ENCODE assay signal across 23 cellular contexts in genomic region chr20:58214310-58214709, GRCh38. TPM values are rescaled to one million over a fixed set of nuclear protein-coding genes. Genes with fewer than 3 reads are reported as not detected.
DNase-seq lines count a peak whose midpoint lies in the region; ATAC-seq and TF ChIP-seq lines count a peak whose summit lies in the region.
"Had no signal": no experiment of that assay in that cellular context is flagged by ENCODE, and none has a peak within 500 bp of the region (broad histone marks: within the 10 kb centered on the region; RNA-seq: fewer than 3 reads in every experiment).

No MANE protein-coding gene starts in this region.

- peaks cover 4% of the 10 kb centered on the region for H3K9me3 Mint-ChIP-seq in natural killer cell treated with Interleukin-12 subunit alpha and Interleukin-12 subunit beta and Interleukin-15 and Interleukin-18, amount 100 ng/mL, for 72 hours
- H3K9me3 Mint-ChIP-seq in natural killer cell = peaks cover 3% of the 10 kb centered on the region in 2 donors

- peak; percentile 52 for DNase-seq in activated effector memory CD4-positive, alpha-beta T cell treated with anti-CD3 and anti-CD28 coated beads, Interleukin-2, amount 50 U/mL, for 16 hours
- no peak for DNase-seq in activated effector memory CD4-positive, alpha-beta T cell treated with Interleukin-2 at 50 U/mL for 16 hours
- peak; percentile 40 for DNase-seq in natural killer cell treated with Interleukin-12 subunit alpha and Interleukin-12 subunit beta and Interleukin-15 and Interleukin-18, amount 100 ng/mL, for 72 hours (ENCODE audit: low spot score)
- DNase-seq in natural killer cell = no peak
- peak; percentile 43 for DNase-seq in posterior vena cava (ENCODE audit: low spot score)
- DNase-seq: AML-193; CD4-positive, alpha-beta T cell; CD8-positive, alpha-beta memory T cell; COR-L47; DMS 273 treated with DMSO at 0.1 percent for 48 hours; DMS153; DMS53; DMS79; DND-41; EL; GDM1 had no signal

- no peak for TF ChIP-seq CTCF in natural killer cell (IDR thresholded peaks at IDR 0.05)

- H3K4me1 Mint-ChIP-seq in natural killer cell treated with Interleukin-12 subunit alpha and Interleukin-12 subunit beta and Interleukin-15 and Interleukin-18, amount 100 ng/mL, for 72 hours (ENCODE audit: low read depth in 2 of 2) = peaks cover 0 to 5% of the 10 kb centered on the region in 2 donors
- peaks cover 0 to 6% of the 10 kb centered on the region in 2 donors for H3K4me1 Mint-ChIP-seq in natural killer cell

- peaks cover 6% of the 10 kb centered on the region for H3K36me3 Mint-ChIP-seq in natural killer cell treated with Interleukin-12 subunit alpha and Interleukin-12 subunit beta and Interleukin-15 and Interleukin-18, amount 100 ng/mL, for 72 hours
- no peaks in the 10 kb centered on the region for H3K36me3 Mint-ChIP-seq in natural killer cell
- H3K36me3 Mint-ChIP-seq: CD8-positive, alpha-beta memory T cell had no signal

- H3K4me3 Mint-ChIP-seq in natural killer cell treated with Interleukin-12 subunit alpha and Interleukin-12 subunit beta and Interleukin-15 and Interleukin-18, amount 100 ng/mL, for 72 hours = no peak overlapping the region
- no peak overlapping the region for H3K4me3 Mint-ChIP-seq in natural killer cell
- H3K4me3 Mint-ChIP-seq: B cell; CD4-positive, alpha-beta T cell; CD8-positive, alpha-beta memory T cell had no signal

- H3K27ac Mint-ChIP-seq in natural killer cell treated with Interleukin-12 subunit alpha and Interleukin-12 subunit beta and Interleukin-15 and Interleukin-18, amount 100 ng/mL, for 72 hours = no peak overlapping the region
- no peak overlapping the region for H3K27ac Mint-ChIP-seq in natural killer cell
- H3K27ac Mint-ChIP-seq: B cell; CD4-positive, alpha-beta T cell had no signal

- intact Hi-C loops in natural killer cell (cut with micrococcal nuclease) (loop anchor here (5.0 kb wide), 1 partner anchor 717 kb away; no protein-coding TSS in a partner anchor), posterior vena cava (cut with DNase I) (loop anchor here in 1 of 2 donors (5.0 kb wide), 1 partner anchor 702 kb away; no protein-coding TSS in a partner anchor)

- H3K27me3 Mint-ChIP-seq in natural killer cell treated with Interleukin-12 subunit alpha and Interleukin-12 subunit beta and Interleukin-15 and Interleukin-18, amount 100 ng/mL, for 72 hours = peaks cover 22 to 24% of the 10 kb centered on the region in 2 donors
- H3K27me3 Mint-ChIP-seq in natural killer cell (ENCODE audit: low read depth in 2 of 2) = peaks cover 26 to 29% of the 10 kb centered on the region in 2 donors

- no peak for ATAC-seq in natural killer cell treated with Interleukin-12 subunit alpha and Interleukin-12 subunit beta and Interleukin-15 and Interleukin-18, amount 100 ng/mL, for 72 hours
- ATAC-seq in natural killer cell = no peak
- ATAC-seq in HG02884 (IDR thresholded peaks at IDR 0.05; ENCODE audit: unreplicated experiment) = no peak
- ATAC-seq: A549, GM12878 had no signal

RNA-seq across cellular contexts. Expression of gene ANKRD60, which starts 14.1 kb away (rescaled TPM):
- not detected for total RNA-seq in natural killer cell treated with Interleukin-12 subunit alpha and Interleukin-12 subunit beta and Interleukin-15 and Interleukin-18, amount 100 ng/mL, for 72 hours
- total RNA-seq in natural killer cell (not detected), posterior vena cava (not detected)
- total RNA-seq: A172; CD4-positive, alpha-beta T cell; CD8-positive, alpha-beta memory T cell; Daoy; G401; GM12878 had no signal

Comparison
In these comparisons a context has a peak if more than half of its experiments do, and no peak if none do; other contexts are left out.
1. DNase-seq: peak in activated effector memory CD4-positive, alpha-beta T cell treated with anti-CD3 and anti-CD28 coated beads, Interleukin-2, amount 50 U/mL, for 16 hours (single experiment), natural killer cell treated with Interleukin-12 subunit alpha and Interleukin-12 subunit beta and Interleukin-15 and Interleukin-18, amount 100 ng/mL, for 72 hours (single experiment) and posterior vena cava (single experiment); none in activated effector memory CD4-positive, alpha-beta T cell treated with Interleukin-2 at 50 U/mL for 16 hours (single experiment) and natural killer cell (single experiment).